Comparison of ENCODE assay signal across 9 cellular contexts in the genomic region with DNA sequence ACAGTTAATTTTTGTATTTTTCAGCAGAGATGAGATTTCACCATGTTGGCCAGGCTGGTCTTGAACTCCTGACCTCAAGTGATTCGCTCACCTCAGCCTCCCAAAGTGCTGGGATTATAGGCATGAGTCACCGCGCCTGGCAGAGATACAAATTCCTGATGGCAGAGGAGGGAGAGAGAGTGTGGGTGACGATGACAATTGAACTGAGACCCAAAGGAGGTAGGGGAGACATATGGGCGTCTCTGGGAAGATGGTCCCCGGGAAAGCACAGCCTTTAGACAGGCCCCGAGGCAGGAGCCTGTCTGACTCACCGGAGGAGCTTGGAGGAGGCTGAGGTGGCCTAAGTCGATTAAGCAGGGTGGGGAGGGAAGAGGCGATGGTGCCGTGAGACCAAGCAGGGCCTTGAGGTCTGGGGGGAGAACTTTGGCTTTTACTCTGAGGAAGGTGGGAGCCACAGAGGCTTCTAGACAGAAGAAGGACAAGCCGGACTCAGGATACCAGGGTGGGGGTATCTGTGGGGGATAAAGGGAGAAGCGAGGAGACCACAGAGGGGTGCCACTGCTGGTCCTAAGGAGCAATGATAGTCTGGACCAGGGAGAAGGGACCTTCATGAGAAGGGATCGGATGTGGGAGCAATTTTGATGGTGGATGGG. TPM values are rescaled to one million over a fixed set of nuclear protein-coding genes. Genes with fewer than 3 reads are reported as not detected.
DNase-seq lines count a peak whose midpoint lies in the region; ATAC-seq and TF ChIP-seq lines count a peak whose summit lies in the region.
"Had no signal": no experiment of that assay in that cellular context is flagged by ENCODE, and none has a peak within 500 bp of the region (broad histone marks: within the 10 kb centered on the region; RNA-seq: fewer than 3 reads in every experiment).

No MANE protein-coding gene starts in this region.

- intact Hi-C loops in PC-9 (cut with micrococcal nuclease; ENCODE audit: unreplicated experiment) (no loop called here), esophagus squamous epithelium (cut with DNase I) (no loop called here)

- 37 to 51% methylated on average over 13 to 14 of the region's 14 CpGs for WGBS in esophagus squamous epithelium, 2 donors

- CTCF ChIA-PET in PC-9 (lab: Charles Lee), result no interaction called here

- H3K4me2 ChIP-seq in PC-9, result peak overlapping the region; percentile 24

- no peak for ATAC-seq in GM19023 (IDR thresholded peaks at IDR 0.05; ENCODE audit: unreplicated experiment)
- ATAC-seq in HG03175 (IDR thresholded peaks at IDR 0.05; ENCODE audit: unreplicated experiment), result no peak
- no peak for ATAC-seq in HG03280 (IDR thresholded peaks at IDR 0.05; ENCODE audit: unreplicated experiment)

- H3K4me1 ChIP-seq in PC-9 (replicated peaks; ENCODE audit: insufficient read depth) (peaks cover 14% of the 10 kb centered on the region), esophagus squamous epithelium (peaks cover 7 to 53% (median 28%) of the 10 kb centered on the region in 3 donors)

- H3K4me3 ChIP-seq in PC-9 (no peak overlapping the region), esophagus squamous epithelium (no peak overlapping the region)

- TF ChIP-seq CTCF in PC-9 (conservative IDR thresholded peaks at IDR 0.05) (no peak), esophagus squamous epithelium (IDR thresholded peaks at IDR 0.05) (no peak)

- no peaks in the 10 kb centered on the region for H3K9me2 ChIP-seq in PC-9 (ENCODE audit: insufficient read depth)

- no peak overlapping the region for H2AFZ ChIP-seq in PC-9

- peaks cover 20% of the 10 kb centered on the region for H3F3A ChIP-seq in PC-9 (ENCODE audit: insufficient read depth, low read depth)

- no TSS peak for BruUV-seq in PC-9 (replicated peaks; lab: Mats Ljungman, UMichigan)

- H3K79me2 ChIP-seq in PC-9 (ENCODE audit: low read depth), result no peaks in the 10 kb centered on the region

- POLR2A ChIA-PET in PC-9 (lab: Charles Lee; ENCODE audit: unreplicated experiment), result no interaction called here

- no peaks in the 10 kb centered on the region for H4K20me1 ChIP-seq in PC-9 (ENCODE audit: insufficient read depth)

- no peak for TF ChIP-seq POLR2A in esophagus squamous epithelium (IDR thresholded peaks at IDR 0.05)

- H3K27ac ChIP-seq in PC-9 (peak overlapping the region; percentile 55), esophagus squamous epithelium (peak overlapping the region in 3 of 4 donors; percentile 76 to 79 (median 77))

- H3K9me3 ChIP-seq in PC-9 (ENCODE audit: insufficient read depth, low read depth) (no peaks in the 10 kb centered on the region), esophagus squamous epithelium (no peaks in the 10 kb centered on the region)

- H3K36me3 ChIP-seq in PC-9 (ENCODE audit: low read depth), result no peaks in the 10 kb centered on the region
- no peaks in the 10 kb centered on the region for H3K36me3 ChIP-seq in esophagus squamous epithelium

- H3K27me3 ChIP-seq in PC-9 (ENCODE audit: insufficient read depth, low read depth) (no peaks in the 10 kb centered on the region), esophagus squamous epithelium (peaks cover 0 to 4% (median 0%) of the 10 kb centered on the region in 4 donors)

- DNase-seq in DMS53 (lab: John Stamatoyannopoulos, UW), result peak; percentile 36
- no peak for DNase-seq in DMS53 treated with DMSO at 0.1 percent for 48 hours (lab: John Stamatoyannopoulos, UW; ENCODE audit: unreplicated experiment)
- peak; percentile 82 to 91 for DNase-seq in PC-9
- DNase-seq in esophagus squamous epithelium (lab: John Stamatoyannopoulos, UW), result no peak
- peak; percentile 18 to 32 for DNase-seq in stimulated activated CD4-positive, alpha-beta T cell treated with anti-CD3 and anti-CD28 coated beads, Interleukin-4, amount 100 ng/mL, for 48 hours (ENCODE audit: low read depth in 2 of 2)
- DNase-seq: activated CD4-positive, CD25-positive, alpha-beta regulatory T cell had no signal

RNA-seq across cellular contexts. Expression of a gene that starts 38.2 kb away (rescaled TPM):
- total RNA-seq in PC-9 (2021) (15.5 and 20.6 TPM in 2 replicates), esophagus squamous epithelium (10 to 100 TPM; 12.4 to 37.2 (median 15.4) TPM)

RNA-seq across cellular contexts. Expression of a gene that starts 40.5 kb away (rescaled TPM):
- total RNA-seq in PC-9 (2021), result 0.55 and 1.1 TPM in 2 replicates
- 1 to 10 TPM; 1.1 to 2.3 (median 1.9) TPM for total RNA-seq in esophagus squamous epithelium

RNA-seq across cellular contexts. Expression of a gene that starts 51.4 kb away (rescaled TPM):
- total RNA-seq in PC-9 (2021) (14.1 and 15.8 TPM in 2 replicates), esophagus squamous epithelium (1 to 10 TPM; 2.3 to 4.8 (median 4.1) TPM)

Comparison
In these comparisons a context has a peak if more than half of its experiments do, and no peak if none do; other contexts are left out.
1. DNase-seq: peak in DMS53 (single experiment), PC-9 (2 of 2) and stimulated activated CD4-positive, alpha-beta T cell treated with anti-CD3 and anti-CD28 coated beads, Interleukin-4, amount 100 ng/mL, for 48 hours (2 of 2); none in DMS53 treated with DMSO at 0.1 percent for 48 hours (single experiment) and esophagus squamous epithelium (single experiment).